8 cellular contexts compared by ENCODE assay signal in the genomic region with DNA sequence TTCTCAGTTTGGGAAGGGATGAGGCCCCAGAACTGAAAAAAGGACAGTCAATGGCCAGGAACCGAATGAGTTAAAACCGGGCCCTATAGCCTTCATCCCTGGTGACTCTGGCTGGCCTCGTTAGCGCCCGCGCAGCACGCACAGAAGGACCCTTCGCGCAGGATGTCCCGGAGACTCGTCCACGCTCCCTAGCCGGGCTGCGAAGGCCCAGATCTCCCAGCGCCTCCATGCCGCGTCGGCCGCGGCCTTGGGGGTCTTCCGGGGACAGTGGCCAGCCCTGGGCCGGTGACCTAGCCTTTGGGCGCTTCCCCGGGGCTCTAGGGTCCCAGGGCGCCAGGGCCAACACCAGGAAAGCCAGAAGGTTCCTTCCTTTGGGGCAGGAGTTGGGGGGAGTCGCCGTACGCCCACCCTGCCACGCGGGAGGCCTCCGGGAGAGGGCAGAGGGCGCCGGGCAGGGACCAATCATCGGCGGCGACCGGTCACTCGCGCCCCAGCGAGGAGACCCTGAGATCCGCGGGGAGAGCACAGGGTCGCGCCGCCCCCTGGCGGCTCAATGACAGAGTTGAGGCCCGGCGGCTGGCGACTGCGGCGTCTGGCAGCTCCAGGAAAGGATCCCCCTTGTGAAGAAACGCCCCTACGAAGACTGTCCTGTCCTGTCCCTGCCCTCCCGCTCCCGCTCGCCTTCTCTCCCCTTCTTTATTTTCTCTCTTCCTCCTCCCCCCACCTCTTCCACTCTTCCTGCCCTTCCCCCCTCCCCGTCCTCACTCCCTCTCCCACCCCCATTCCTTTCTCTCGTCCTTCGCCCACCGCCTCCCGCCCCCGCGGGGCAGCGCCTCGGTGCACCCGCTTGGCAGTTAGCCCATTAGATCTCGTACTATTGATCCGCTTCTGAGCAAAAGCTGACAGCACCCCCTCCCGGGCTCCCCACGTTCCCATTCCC.
DNase-seq lines count a peak whose midpoint lies in the region; ATAC-seq and TF ChIP-seq lines count a peak whose summit lies in the region.

No MANE protein-coding gene starts in this region.

- no peaks in the 10 kb centered on the region for H3K9me2 ChIP-seq in neural cell (ENCODE audit: insufficient read depth, low read length)

- H4K20me1 ChIP-seq in neural cell (ENCODE audit: insufficient read depth) = no peaks in the 10 kb centered on the region

- DNase-seq in AG09319 (ENCODE audit: extremely low read depth, low read depth) (no peak), NT2/D1 (ENCODE audit: low read depth, low spot score) (no peak), esophagus squamous epithelium (lab: John Stamatoyannopoulos, UW) (no peak), tibial artery (peak; percentile 32 to 65)
- DNase-seq in activated T-cell treated with anti-CD3 and anti-CD28 coated beads, Interleukin-2, amount 50 U/mL, for 48 hours = peak; percentile 68 to 76

- no peaks in the 10 kb centered on the region for H3K79me2 ChIP-seq in neural cell (replicated peaks; ENCODE audit: insufficient read depth, low read length)

- TF ChIP-seq RAD21 in neural cell (conservative IDR thresholded peaks at IDR 0.05) = peak; percentile 82

- H3K9ac ChIP-seq in NT2/D1 (ENCODE audit: insufficient read length, low read depth) (peak overlapping the region; percentile 67), neural cell (ENCODE audit: low read length) (peak overlapping the region; percentile 98)

- H3K4me3 ChIP-seq in HEK293 (ENCODE audit: low read depth, low read length) (peak overlapping the region; percentile 51), NT2/D1 (ENCODE audit: insufficient read length, low read depth) (peak overlapping the region; percentile 42), esophagus squamous epithelium (peak overlapping the region; percentile 22 to 71 (median 48)), neural cell (ENCODE audit: low read length) (peak overlapping the region; percentile 81), tibial artery (peak overlapping the region; percentile 40 to 56)

- CTCF ChIA-PET in HEK293 (lab: Yijun Ruan, JAX) = interaction anchor here (0.5 to 9.1 kb wide), 27 partner anchors 9 to 775 kb away, joined by 3 to 124 read pairs (median 4); partner anchors contain the start of gene LBX1

- 1 to 6% methylated on average over 3 to 25 of the region's 70 CpGs for WGBS in esophagus squamous epithelium, 2 donors

- H3K9me3 ChIP-seq in HEK293 (ENCODE audit: control insufficient read depth, insufficient read depth, low read depth, low read length) (no peaks in the 10 kb centered on the region), NT2/D1 (ENCODE audit: insufficient read depth, low read length) (no peaks in the 10 kb centered on the region), esophagus squamous epithelium (no peaks in the 10 kb centered on the region), neural cell (ENCODE audit: low read length) (no peaks in the 10 kb centered on the region), tibial artery (no peaks in the 10 kb centered on the region)

- no peaks in the 10 kb centered on the region for H3K36me3 ChIP-seq in HEK293 (ENCODE audit: control insufficient read depth in 2 of 2, insufficient read depth in 1 of 2, low read length in 2 of 2)
- no peaks in the 10 kb centered on the region for H3K36me3 ChIP-seq in NT2/D1 (ENCODE audit: insufficient read depth, insufficient read length, low read length)
- no peaks in the 10 kb centered on the region for H3K36me3 ChIP-seq in esophagus squamous epithelium
- H3K36me3 ChIP-seq in neural cell (ENCODE audit: insufficient read depth, low read length) = no peaks in the 10 kb centered on the region
- H3K36me3 ChIP-seq in tibial artery = no peaks in the 10 kb centered on the region

- H3K27ac ChIP-seq in HEK293 (ENCODE audit: extremely low read depth, low read depth, low read length) (peak overlapping the region; percentile 24; the same call in 1 of the 2 replicates), esophagus squamous epithelium (no peak overlapping the region), neural cell (ENCODE audit: low read length) (peak overlapping the region; percentile 100), tibial artery (no peak overlapping the region)

- POLR2A ChIA-PET in HEK293 (lab: Yijun Ruan, JAX) = interaction anchor here (1.1 to 1.3 kb wide), 2 partner anchors 62 to 156 kb away, joined by 4 to 6 read pairs; partner anchors contain the start of gene LBX1

- intact Hi-C loops in esophagus squamous epithelium (cut with DNase I) = loop anchor here (10.0 kb wide), 1 partner anchor 283 kb away; no protein-coding TSS in a partner anchor
- intact Hi-C loops in tibial artery (cut with DNase I; ENCODE audit: low total_unique reads) = no loop called here

- H3K4me1 ChIP-seq in HEK293 (ENCODE audit: control insufficient read depth, insufficient read depth, low read length) (peaks cover 3% of the 10 kb centered on the region; the same call in 1 of the 2 replicates), NT2/D1 (ENCODE audit: insufficient read depth, insufficient read length) (peaks cover 12% of the 10 kb centered on the region), esophagus squamous epithelium (peaks cover 11 to 26% (median 19%) of the 10 kb centered on the region in 3 donors), tibial artery (peaks cover 0 to 24% (median 20%) of the 10 kb centered on the region in 4 donors)

- no peak for TF ChIP-seq POLR2A in esophagus squamous epithelium (IDR thresholded peaks at IDR 0.05)

- ATAC-seq in GM21447 (IDR thresholded peaks at IDR 0.05; ENCODE audit: unreplicated experiment) = no peak

- peaks cover 7% of the 10 kb centered on the region for H3F3A ChIP-seq in neural cell (ENCODE audit: insufficient read depth, low read length, poor library complexity, severe bottlenecking)

- H3K4me2 ChIP-seq in neural cell (ENCODE audit: low read length) = peak overlapping the region; percentile 96

- peaks cover 66% of the 10 kb centered on the region for H3K27me3 ChIP-seq in NT2/D1 (ENCODE audit: insufficient read depth, insufficient read length)
- H3K27me3 ChIP-seq in esophagus squamous epithelium = peaks cover 5 to 100% (median 16%) of the 10 kb centered on the region in 4 donors
- peaks cover 38% of the 10 kb centered on the region for H3K27me3 ChIP-seq in neural cell (ENCODE audit: insufficient read depth, low read depth, low read length)
- H3K27me3 ChIP-seq in tibial artery = peaks cover 0 to 97% of the 10 kb centered on the region in 2 donors

- H2AFZ ChIP-seq in neural cell (ENCODE audit: low read depth, low read length) = peak overlapping the region; percentile 75

- TF ChIP-seq EP300 in neural cell (conservative IDR thresholded peaks at IDR 0.05; ENCODE audit: poor library complexity, severe bottlenecking) = no peak

- TF ChIP-seq CTCF in AG09319 (IDR thresholded peaks at IDR 0.05; ENCODE audit: low read depth, low read length) (peak; percentile 58), HEK293 (tag by site-specific recombination; IDR thresholded peaks at IDR 0.05) (peak; percentile 90), esophagus squamous epithelium (IDR thresholded peaks at IDR 0.05) (peak; percentile 40 to 55 (median 47)), neural cell (IDR thresholded peaks at IDR 0.05; ENCODE audit: poor library complexity, severe bottlenecking) (peak; percentile 88), tibial artery (IDR thresholded peaks at IDR 0.05) (peak in 1 of 2 experiments; percentile 41)

TF ChIP-seq in HEK293, 187 proteins besides CTCF, POLR2A, EP300 and RAD21 (continues in another document):
- TF ChIP-seq YY1 (tag by site-specific recombination; IDR thresholded peaks at IDR 0.05) (no peak), ZNF610 (tag by site-specific recombination; IDR thresholded peaks at IDR 0.05; ENCODE audit: borderline replicate concordance) (peak; percentile 66; the same call in 1 of the 2 replicates), ZNF658 (tag by site-specific recombination; IDR thresholded peaks at IDR 0.05) (no peak), ZNF701 (tag by site-specific recombination; IDR thresholded peaks at IDR 0.05) (no peak), ZNF266 (tag by site-specific recombination; IDR thresholded peaks at IDR 0.05; ENCODE audit: low read depth) (no peak)
- TF ChIP-seq, protein P1, sequence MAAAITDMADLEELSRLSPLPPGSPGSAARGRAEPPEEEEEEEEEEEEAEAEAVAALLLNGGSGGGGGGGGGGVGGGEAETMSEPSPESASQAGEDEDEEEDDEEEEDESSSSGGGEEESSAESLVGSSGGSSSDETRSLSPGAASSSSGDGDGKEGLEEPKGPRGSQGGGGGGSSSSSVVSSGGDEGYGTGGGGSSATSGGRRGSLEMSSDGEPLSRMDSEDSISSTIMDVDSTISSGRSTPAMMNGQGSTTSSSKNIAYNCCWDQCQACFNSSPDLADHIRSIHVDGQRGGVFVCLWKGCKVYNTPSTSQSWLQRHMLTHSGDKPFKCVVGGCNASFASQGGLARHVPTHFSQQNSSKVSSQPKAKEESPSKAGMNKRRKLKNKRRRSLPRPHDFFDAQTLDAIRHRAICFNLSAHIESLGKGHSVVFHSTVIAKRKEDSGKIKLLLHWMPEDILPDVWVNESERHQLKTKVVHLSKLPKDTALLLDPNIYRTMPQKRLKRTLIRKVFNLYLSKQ (tag by site-specific recombination; IDR thresholded peaks at IDR 0.05; ENCODE audit: borderline replicate concordance) = no peak

TF ChIP-seq in neural cell, 6 proteins besides CTCF, POLR2A, EP300 and RAD21 (continues in another document):
- TF ChIP-seq EZH2 (IDR thresholded peaks at IDR 0.05; ENCODE audit: borderline replicate concordance, insufficient read depth, low read length, poor library complexity, severe bottlenecking) (no peak), POLR2AphosphoS5 (IDR thresholded peaks at IDR 0.05) (peak; percentile 40)

Comparison
In these comparisons a context has a peak if more than half of its experiments do, and no peak if none do; other contexts are left out.
1. DNase-seq: peak in activated T-cell treated with anti-CD3 and anti-CD28 coated beads, Interleukin-2, amount 50 U/mL, for 48 hours (2 of 2) and tibial artery (2 of 2); none in AG09319 (single experiment), NT2/D1 (single experiment) and esophagus squamous epithelium (single experiment).
2. H3K27ac ChIP-seq: peak in HEK293 (single experiment) and neural cell (single experiment); none in esophagus squamous epithelium (0 of 4) and tibial artery (0 of 2).
3. Peak in every context shown above with its lines, with median percentiles within 50 percentile points of each other: H3K4me3 ChIP-seq.